ENCODE assay signal across 18 cellular contexts in genomic region chr2:72603481-72603880, GRCh38.
DNase-seq lines count a peak whose midpoint lies in the region; ATAC-seq and TF ChIP-seq lines count a peak whose summit lies in the region.
"Had no signal": no experiment of that assay in that cellular context is flagged by ENCODE, and none has a peak within 500 bp of the region (broad histone marks: within the 10 kb centered on the region; RNA-seq: fewer than 3 reads in every experiment).

No MANE protein-coding gene starts in this region.

- in situ Hi-C loops in IMR-90 (cut with MboI; ENCODE audit: low sequenced_read_pairs) = no loop called here

- no peak overlapping the region for H2BK5ac ChIP-seq in IMR-90 (ENCODE audit: low read depth, low read length, poor library complexity, severe bottlenecking)

- no peaks in the 10 kb centered on the region for H3K4me1 ChIP-seq in IMR-90 (ENCODE audit: control insufficient read depth, insufficient read depth, low read length)
- H3K4me1 ChIP-seq in CD8-positive, alpha-beta T cell (ENCODE audit: insufficient read depth, low read length) = no peaks in the 10 kb centered on the region
- H3K4me1 ChIP-seq: BE2C, vagina had no signal

- peaks cover 2% of the 10 kb centered on the region for H3K36me3 Mint-ChIP-seq in neural crest cell (ENCODE audit: low read depth)
- H3K36me3 Mint-ChIP-seq in CD8-positive, alpha-beta T cell = peaks cover 2% of the 10 kb centered on the region
- H3K36me3 Mint-ChIP-seq: natural killer cell had no signal

- H3K36me3 ChIP-seq in IMR-90 (ENCODE audit: control insufficient read depth, insufficient read depth, low read length) = no peaks in the 10 kb centered on the region
- H3K36me3 ChIP-seq in CD8-positive, alpha-beta T cell (ENCODE audit: insufficient read depth, low read length) = no peaks in the 10 kb centered on the region
- H3K36me3 ChIP-seq: BE2C, sigmoid colon, vagina had no signal

- H3K27me3 ChIP-seq in IMR-90 (ENCODE audit: control insufficient read depth, insufficient read depth, low read length) = no peaks in the 10 kb centered on the region
- H3K27me3 ChIP-seq in CD8-positive, alpha-beta T cell (ENCODE audit: insufficient read depth, low read length) = no peaks in the 10 kb centered on the region
- H3K27me3 ChIP-seq: BE2C, sigmoid colon, vagina had no signal

- no peaks in the 10 kb centered on the region for H3K9me3 ChIP-seq in IMR-90 (ENCODE audit: control insufficient read depth, insufficient read depth, low read length)
- H3K9me3 ChIP-seq in CD8-positive, alpha-beta T cell (ENCODE audit: low read length) = no peaks in the 10 kb centered on the region
- H3K9me3 ChIP-seq: BE2C, vagina had no signal

- H4K91ac ChIP-seq in IMR-90 (ENCODE audit: insufficient read depth, low read depth, low read length) = no peak overlapping the region

- H2BK15ac ChIP-seq in IMR-90 (ENCODE audit: low read depth, low read length) = no peak overlapping the region

- no peak overlapping the region for H3K14ac ChIP-seq in IMR-90 (replicated peaks; ENCODE audit: low read depth, low read length)

- H3K4me3 Mint-ChIP-seq in neural crest cell = no peak overlapping the region
- H3K4me3 Mint-ChIP-seq in CD8-positive, alpha-beta T cell = no peak overlapping the region
- H3K4me3 Mint-ChIP-seq: activated T-helper 1 cell treated with anti-CD3 and anti-CD28 coated beads, Interleukin-12 subunit alpha, Interleukin-12 subunit beta, Interleukin-2, Interleukin-4 antibody, amounts not matched to agents 30 ng/mL and 10 ng/mL and 1 ng/mL, durations not matched to agents 14 hours and 24 hours and 36 hours; natural killer cell had no signal

- WGBS in IMR-90 (ENCODE audit: extremely low coverage in 2 of 2, insufficient read length in 1 of 2), 2 experiments = 67% methylated on average over 2 of the region's 2 CpGs; no CpG with 5 or more reads in 1 of the 2 experiments

- POLR2A ChIA-PET in IMR-90 (lab: Charles Lee; ENCODE audit: unreplicated experiment) = no interaction called here
- POLR2A ChIA-PET in CD8-positive, alpha-beta T cell (lab: Charles Lee) = no interaction called here

- peaks cover 7% of the 10 kb centered on the region for H3K9me3 Mint-ChIP-seq in neural crest cell
- H3K9me3 Mint-ChIP-seq in CD8-positive, alpha-beta T cell = peaks cover 2% of the 10 kb centered on the region
- H3K9me3 Mint-ChIP-seq: activated T-helper 1 cell treated with anti-CD3 and anti-CD28 coated beads, Interleukin-12 subunit alpha, Interleukin-12 subunit beta, Interleukin-2, Interleukin-4 antibody, amounts not matched to agents 30 ng/mL and 10 ng/mL and 1 ng/mL, durations not matched to agents 14 hours and 24 hours and 36 hours had no signal

- no peak overlapping the region for H4K5ac ChIP-seq in IMR-90 (ENCODE audit: low read depth, low read length)

- TF ChIP-seq CTCF in IMR-90 (conservative IDR thresholded peaks at IDR 0.05; ENCODE audit: low read depth, low read length) = no peak
- no peak for TF ChIP-seq CTCF in cardiac fibroblast (IDR thresholded peaks at IDR 0.05; ENCODE audit: low read depth, low read length)
- TF ChIP-seq CTCF in neural crest cell (conservative IDR thresholded peaks at IDR 0.05) = no peak
- no peak for TF ChIP-seq CTCF in CD8-positive, alpha-beta T cell (IDR thresholded peaks at IDR 0.05)

- no peaks in the 10 kb centered on the region for H3K9me1 ChIP-seq in IMR-90 (ENCODE audit: insufficient read depth, low read length)

- no peak overlapping the region; the same call in 1 of the 2 replicates for H3K18ac ChIP-seq in IMR-90 (ENCODE audit: low read depth, low read length)

- no peak overlapping the region for H2AK5ac ChIP-seq in IMR-90 (ENCODE audit: low read depth, low read length)

- no peak overlapping the region for H3K27ac ChIP-seq in IMR-90 (ENCODE audit: insufficient read depth, low read length)
- no peak overlapping the region for H3K27ac ChIP-seq in CD8-positive, alpha-beta T cell (ENCODE audit: low read depth, low read length)
- H3K27ac ChIP-seq: sigmoid colon, vagina had no signal

- no peak overlapping the region for H3K4me3 ChIP-seq in IMR-90 (ENCODE audit: insufficient read depth, low read depth, low read length)
- H3K4me3 ChIP-seq in cardiac fibroblast (replicated peaks in 1 of 2; ENCODE audit: low read depth in 2 of 2, low read length in 2 of 2) = no peak overlapping the region
- H3K4me3 ChIP-seq in CD8-positive, alpha-beta T cell (ENCODE audit: low read depth, low read length) = no peak overlapping the region
- H3K4me3 ChIP-seq: sigmoid colon, vagina had no signal

- peaks cover 17% of the 10 kb centered on the region for H3K4me1 Mint-ChIP-seq in neural crest cell
- no peaks in the 10 kb centered on the region for H3K4me1 Mint-ChIP-seq in CD8-positive, alpha-beta T cell (ENCODE audit: low read depth)

- no peak overlapping the region for H2AFZ ChIP-seq in IMR-90 (replicated peaks; ENCODE audit: low read length, poor library complexity)

- H3K23ac ChIP-seq in IMR-90 (ENCODE audit: low read depth, low read length) = no peak overlapping the region

- H3K27me3 Mint-ChIP-seq in neural crest cell (ENCODE audit: low read depth) = no peaks in the 10 kb centered on the region
- H3K27me3 Mint-ChIP-seq in CD8-positive, alpha-beta T cell (ENCODE audit: low read depth) = no peaks in the 10 kb centered on the region

- 0 out of 4 replicates have a peak overlapping the region, but pooled peaks of 1 of the 2 experiments have one; percentile 2 for H4K8ac ChIP-seq in IMR-90 (ENCODE audit: low read depth in 2 of 2, low read length in 2 of 2)

- H2BK120ac ChIP-seq in IMR-90 (ENCODE audit: low read depth, low read length) = no peak overlapping the region

- no peaks in the 10 kb centered on the region for H4K20me1 ChIP-seq in IMR-90 (ENCODE audit: insufficient read depth, low read length)

- no peak for TF ChIP-seq POLR2A in IMR-90 (IDR thresholded peaks at IDR 0.05; ENCODE audit: low read depth, low read length)

- H3K56ac ChIP-seq in IMR-90 (ENCODE audit: extremely low read depth, insufficient read depth, low read length) = no peak overlapping the region

- no peak overlapping the region for H2BK20ac ChIP-seq in IMR-90 (ENCODE audit: low read depth, low read length)

- ATAC-seq in IMR-90 (ENCODE audit: low read depth) = no peak; the same call in 1 of the 2 replicates
- no peak for ATAC-seq in HG03108 (IDR thresholded peaks at IDR 0.05; ENCODE audit: unreplicated experiment)
- ATAC-seq in CD8-positive, alpha-beta T cell = no peak
- ATAC-seq: natural killer cell had no signal

- H3K4me2 ChIP-seq in IMR-90 (ENCODE audit: low read depth, low read length) = no peak overlapping the region

- TF ChIP-seq RAD21 in IMR-90 (IDR thresholded peaks at IDR 0.05; ENCODE audit: low read length) = no peak

- H2AK9ac ChIP-seq in IMR-90 (replicated peaks; ENCODE audit: low read depth, low read length, poor library complexity) = no peak overlapping the region

- H3K9ac ChIP-seq in IMR-90 (ENCODE audit: low read depth, low read length) = no peak overlapping the region

- dilution Hi-C loops in IMR-90 (cut with HindIII; ENCODE audit: low sequenced_read_pairs, unreplicated experiment) = no loop called here

- H3K4ac ChIP-seq in IMR-90 (ENCODE audit: low read depth, low read length) = no peak overlapping the region

- peak overlapping the region; percentile 73 for H3K27ac Mint-ChIP-seq in neural crest cell (ENCODE audit: unreplicated experiment)
- H3K27ac Mint-ChIP-seq in CD8-positive, alpha-beta T cell = no peak overlapping the region
- H3K27ac Mint-ChIP-seq: activated T-helper 1 cell treated with anti-CD3 and anti-CD28 coated beads, Interleukin-12 subunit alpha, Interleukin-12 subunit beta, Interleukin-2, Interleukin-4 antibody, amounts not matched to agents 30 ng/mL and 10 ng/mL and 1 ng/mL, durations not matched to agents 14 hours and 24 hours and 36 hours; natural killer cell had no signal

- peaks cover 2 to 5% of the 10 kb centered on the region in 2 experiments; a peak in 1 of 4 replicates for H3K79me1 ChIP-seq in IMR-90 (ENCODE audit: low read depth in 1 of 2, low read length in 2 of 2)

- intact Hi-C loops in IMR-90 (cut with micrococcal nuclease) = loop anchor here (10.0 kb wide), 1 partner anchor 261 kb away; no protein-coding TSS in a partner anchor
- intact Hi-C loops in CD8-positive, alpha-beta T cell (cut with DNase I, micrococcal nuclease) = no loop called here

- peak; percentile 4 for DNase-seq in EH (ENCODE audit: low read depth)
- DNase-seq in IMR-90 = peak; percentile 32
- DNase-seq in cardiac fibroblast (ENCODE audit: low read depth in 2 of 2) = peak; percentile 14 to 21
- DNase-seq in neural crest cell (ENCODE audit: low read depth, low spot score) = no peak
- DNase-seq in ureter (ENCODE audit: low spot score) = no peak
- DNase-seq in SKM-1 treated with dmso at 0.1 percent for 144 hours (lab: John Stamatoyannopoulos, UW; ENCODE audit: unreplicated experiment) = no peak
- DNase-seq in CD8-positive, alpha-beta T cell = no peak
- DNase-seq: activated CD4-positive, alpha-beta T cell treated with anti-CD3 and anti-CD28 coated beads, Interleukin-2, amount 50 U/mL, for 4 hours; anterior cingulate cortex; BE2C; hippocampal formation; natural killer cell; NCI-H1092 treated with DMSO at 0.1 percent for 48 hours; sigmoid colon; stimulated activated CD4-positive, alpha-beta T cell treated with anti-CD3 and anti-CD28 coated beads, Interleukin-4, amount 100 ng/mL, for 4 hours had no signal

- no TSS peak for BruUV-seq in IMR-90 (replicated peaks; lab: Mats Ljungman, UMichigan)

- CTCF ChIA-PET in IMR-90 (lab: Yijun Ruan, JAX) = no interaction called here
- CTCF ChIA-PET in CD8-positive, alpha-beta T cell (lab: Charles Lee) = no interaction called here

TF ChIP-seq in IMR-90, 13 proteins besides CTCF, POLR2A, EP300 and RAD21:
- TF ChIP-seq NFE2L2 (IDR thresholded peaks at IDR 0.05; ENCODE audit: low read depth, low read length) (peak; percentile 63), RCOR1 (IDR thresholded peaks at IDR 0.05; ENCODE audit: insufficient replicate concordance, low read length) (no peak)

Comparison
In these comparisons a context has a peak if more than half of its experiments do, and no peak if none do; other contexts are left out.
1. DNase-seq: peak in EH (single experiment), IMR-90 (single experiment) and cardiac fibroblast (2 of 2); none in neural crest cell (single experiment), ureter (single experiment), SKM-1 treated with dmso at 0.1 percent for 144 hours (single experiment) and CD8-positive, alpha-beta T cell (0 of 7).